ENCODE assay signal across 32 cellular contexts in the genomic region with DNA sequence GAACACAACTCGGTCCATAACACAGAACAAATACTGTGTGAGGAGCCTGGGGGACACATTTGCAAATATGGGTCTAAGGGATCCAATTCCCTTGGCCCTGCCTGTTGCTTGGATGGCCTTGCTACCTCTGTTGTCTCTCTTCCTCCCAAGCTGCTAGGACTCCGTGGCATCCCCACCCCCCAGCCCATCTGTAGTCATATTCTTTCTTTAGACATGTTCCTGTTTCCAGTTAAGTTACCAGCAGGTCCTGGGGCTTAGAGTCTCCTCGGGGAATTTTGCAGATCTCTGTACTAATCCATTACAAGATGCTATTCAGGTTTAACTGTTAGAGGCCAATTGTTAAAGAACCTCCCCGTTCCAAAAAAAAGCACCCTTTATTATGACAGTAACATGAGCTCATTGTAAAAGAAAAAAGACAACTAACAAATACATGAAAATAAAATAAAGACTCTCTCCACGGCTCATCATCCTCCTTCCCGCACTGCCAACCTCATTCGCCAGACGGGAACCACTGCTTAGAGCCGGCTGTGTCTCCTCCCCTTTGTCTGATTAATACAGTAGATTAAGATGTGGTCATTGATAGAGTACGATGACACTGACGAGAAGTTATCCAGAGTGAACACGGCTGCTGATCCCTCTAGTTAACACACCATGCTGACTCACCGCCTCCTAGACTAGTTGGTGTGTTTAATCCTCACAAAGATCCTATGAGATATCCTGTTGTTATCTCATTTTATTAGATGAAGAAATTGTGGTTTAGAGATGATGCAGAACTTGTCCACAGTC. TPM values are rescaled to one million over a fixed set of nuclear protein-coding genes. Genes with fewer than 3 reads are reported as not detected.
DNase-seq lines count a peak whose midpoint lies in the region; ATAC-seq and TF ChIP-seq lines count a peak whose summit lies in the region.
"Had no signal": no experiment of that assay in that cellular context is flagged by ENCODE, and none has a peak within 500 bp of the region (broad histone marks: within the 10 kb centered on the region; RNA-seq: fewer than 3 reads in every experiment).

No MANE protein-coding gene starts in this region.

- H3K9me3 Mint-ChIP-seq in CD8-positive, alpha-beta memory T cell = peaks cover 0 to 2% (median 0%) of the 10 kb centered on the region in 5 donors
- H3K9me3 Mint-ChIP-seq: activated CD4-positive, alpha-beta T cell treated with anti-CD3 and anti-CD28 coated beads, Interleukin-2, amount 10 ng/mL, durations not matched to agents 24 days and 14 days; activated T-cell treated with anti-CD3 and anti-CD28 coated beads, Interleukin-2, amount 50 U/mL, for 24 hours; natural killer cell; T-helper 1 cell treated with Interleukin-12 subunit alpha and Interleukin-12 subunit beta and Interleukin-4 antibody, amounts not matched to agents 30 μg/mL and 1 μg/mL, for 36 hours had no signal

- H3K36me3 Mint-ChIP-seq in CD8-positive, alpha-beta memory T cell = no peaks in the 10 kb centered on the region
- H3K36me3 Mint-ChIP-seq: natural killer cell had no signal

- intact Hi-C loops in A673 (cut with micrococcal nuclease; ENCODE audit: unreplicated experiment) (loop anchor here (5.0 kb wide), 1 partner anchor 103 kb away; no protein-coding TSS in a partner anchor), uterus (cut with DNase I; ENCODE audit: low total_unique reads) (no loop called here)

- BruUV-seq in A673 (replicated peaks; lab: Mats Ljungman, UMichigan) = TSS peak; percentile 67

- no peaks in the 10 kb centered on the region for H3K4me1 Mint-ChIP-seq in CD8-positive, alpha-beta memory T cell
- H3K4me1 Mint-ChIP-seq: activated CD4-positive, alpha-beta T cell treated with anti-CD3 and anti-CD28 coated beads, Interleukin-2, amount 10 ng/mL, durations not matched to agents 24 days and 14 days; natural killer cell had no signal

- no peak overlapping the region for H3K27ac Mint-ChIP-seq in CD8-positive, alpha-beta memory T cell
- H3K27ac Mint-ChIP-seq: activated CD4-positive, alpha-beta T cell treated with anti-CD3 and anti-CD28 coated beads, Interleukin-2, amount 10 ng/mL, durations not matched to agents 24 days and 14 days; activated T-cell treated with anti-CD3 and anti-CD28 coated beads, Interleukin-2, amount 50 U/mL, for 24 hours; natural killer cell; T-helper 1 cell treated with Interleukin-12 subunit alpha and Interleukin-12 subunit beta and Interleukin-4 antibody, amounts not matched to agents 30 μg/mL and 1 μg/mL, for 36 hours had no signal

- H3K9me3 ChIP-seq in A673 (ENCODE audit: low read depth, low read length, poor library complexity, severe bottlenecking) = no peaks in the 10 kb centered on the region
- no peaks in the 10 kb centered on the region for H3K9me3 ChIP-seq in RWPE2 (ENCODE audit: severe bottlenecking)
- H3K9me3 ChIP-seq in CD8-positive, alpha-beta memory T cell (ENCODE audit: low read length) = no peaks in the 10 kb centered on the region
- H3K9me3 ChIP-seq in uterus = no peaks in the 10 kb centered on the region
- H3K9me3 ChIP-seq: A549, gastrocnemius medialis, SJSA1, testis, vagina had no signal

- H3K27me3 Mint-ChIP-seq in CD8-positive, alpha-beta memory T cell = peaks cover 10 to 17% of the 10 kb centered on the region in 2 donors

- TF ChIP-seq CTCF in A673 (conservative IDR thresholded peaks at IDR 0.05; ENCODE audit: low read depth, low read length) (no peak), RWPE2 (IDR thresholded peaks at IDR 0.05; ENCODE audit: poor library complexity, severe bottlenecking) (no peak), uterus (IDR thresholded peaks at IDR 0.05) (no peak)

- ATAC-seq in RWPE2 (ENCODE audit: low read depth) = peak; percentile 51; the same call in 1 of the 3 replicates
- ATAC-seq in esophagus mucosa = peak; percentile 39
- ATAC-seq in GM21619 (IDR thresholded peaks at IDR 0.05; ENCODE audit: unreplicated experiment) = no peak
- ATAC-seq: A549; gastrocnemius medialis; HCT116; natural killer cell; Panc1; stimulated activated naive CD8-positive, alpha-beta T cell treated with anti-CD3 and anti-CD28 coated beads, Interleukin-15, Interleukin-2, amounts not matched to agents 100 U/mL and 50 U/mL, for 24 hours had no signal

- H3K36me3 ChIP-seq in A673 (ENCODE audit: insufficient read depth, low read length, poor library complexity, severe bottlenecking) (no peaks in the 10 kb centered on the region), RWPE2 (ENCODE audit: low read depth) (no peaks in the 10 kb centered on the region), uterus (no peaks in the 10 kb centered on the region)
- H3K36me3 ChIP-seq in CD8-positive, alpha-beta memory T cell (ENCODE audit: insufficient read depth, low read length) = no peaks in the 10 kb centered on the region
- H3K36me3 ChIP-seq: esophagus muscularis mucosa, gastrocnemius medialis, SJSA1, vagina had no signal

- H3K4me1 ChIP-seq in A673 (ENCODE audit: insufficient read depth, low read length, poor library complexity, severe bottlenecking) (peaks cover 48% of the 10 kb centered on the region), RWPE2 (ENCODE audit: insufficient read depth, poor library complexity, severe bottlenecking) (no peaks in the 10 kb centered on the region), uterus (no peaks in the 10 kb centered on the region)
- no peaks in the 10 kb centered on the region for H3K4me1 ChIP-seq in CD8-positive, alpha-beta memory T cell (ENCODE audit: insufficient read depth, low read length)
- H3K4me1 ChIP-seq: A549, esophagus muscularis mucosa, gastrocnemius medialis, SJSA1, testis, vagina had no signal

- CTCF ChIA-PET in A673 (lab: Charles Lee) = no interaction called here
- CTCF ChIA-PET in CD8-positive, alpha-beta memory T cell (lab: Charles Lee) = no interaction called here

- DNase-seq in A673 (ENCODE audit: low spot score) = peak; percentile 85
- DNase-seq in M059J (ENCODE audit: low read depth) = peak; percentile 67
- no peak for DNase-seq in RWPE2 (ENCODE audit: low spot score)
- no peak for DNase-seq in CD8-positive, alpha-beta memory T cell
- no peak for DNase-seq in uterus
- DNase-seq in retina = no peak
- DNase-seq: activated CD4-positive, alpha-beta T cell treated with anti-CD3 and anti-CD28 coated beads, Interleukin-2, amount 10 ng/mL, durations not matched to agents 24 days and 14 days; activated gamma-delta T cell treated with Interleukin-2 at 50 U/mL for 16 hours; activated T-cell treated with anti-CD3 and anti-CD28 coated beads, Interleukin-2, amount 50 U/mL, for 24 hours; caudate nucleus; gastrocnemius medialis; natural killer cell; NCI-H146; stimulated activated naive CD8-positive, alpha-beta T cell treated with anti-CD3 and anti-CD28 coated beads, Interleukin-15, Interleukin-2, amounts not matched to agents 100 U/mL and 50 U/mL, for 24 hours; testis had no signal

- H3K27me3 ChIP-seq in A673 (replicated peaks; ENCODE audit: insufficient read depth, low read depth, low read length, poor library complexity) = no peaks in the 10 kb centered on the region
- no peaks in the 10 kb centered on the region for H3K27me3 ChIP-seq in RWPE2 (ENCODE audit: insufficient read depth, poor library complexity, severe bottlenecking)
- H3K27me3 ChIP-seq in CD8-positive, alpha-beta memory T cell (ENCODE audit: insufficient read depth, low read length, poor library complexity, severe bottlenecking) = no peaks in the 10 kb centered on the region
- no peaks in the 10 kb centered on the region for H3K27me3 ChIP-seq in uterus
- H3K27me3 ChIP-seq: gastrocnemius medialis, testis, vagina had no signal

- POLR2A ChIA-PET in A673 (lab: Charles Lee; ENCODE audit: low non-redundant PET) = no interaction called here
- POLR2A ChIA-PET in CD8-positive, alpha-beta memory T cell (lab: Charles Lee) = no interaction called here

- no peak overlapping the region for H3K4me3 Mint-ChIP-seq in CD8-positive, alpha-beta memory T cell
- H3K4me3 Mint-ChIP-seq: activated CD4-positive, alpha-beta T cell treated with anti-CD3 and anti-CD28 coated beads, Interleukin-2, amount 10 ng/mL, durations not matched to agents 24 days and 14 days; activated T-cell treated with anti-CD3 and anti-CD28 coated beads, Interleukin-2, amount 50 U/mL, for 24 hours; natural killer cell; T-helper 1 cell treated with Interleukin-12 subunit alpha and Interleukin-12 subunit beta and Interleukin-4 antibody, amounts not matched to agents 30 μg/mL and 1 μg/mL, for 36 hours had no signal

- H3K4me3 ChIP-seq in A673 (ENCODE audit: low read depth, low read length, poor library complexity, severe bottlenecking) = peak overlapping the region; percentile 16
- H3K4me3 ChIP-seq in RWPE2 (ENCODE audit: severe bottlenecking) = no peak overlapping the region
- no peak overlapping the region for H3K4me3 ChIP-seq in CD8-positive, alpha-beta memory T cell (ENCODE audit: low read length)
- no peak overlapping the region for H3K4me3 ChIP-seq in uterus
- H3K4me3 ChIP-seq: A549, esophagus muscularis mucosa, gastrocnemius medialis, SJSA1, testis, vagina had no signal

- H3K27ac ChIP-seq in A673 (ENCODE audit: low read depth, low read length, poor library complexity, severe bottlenecking) = peak overlapping the region; percentile 77
- H3K27ac ChIP-seq in RWPE2 (ENCODE audit: poor library complexity, severe bottlenecking) = no peak overlapping the region
- no peak overlapping the region for H3K27ac ChIP-seq in CD8-positive, alpha-beta memory T cell (ENCODE audit: low read depth, low read length)
- no peak overlapping the region for H3K27ac ChIP-seq in uterus
- H3K27ac ChIP-seq: A549, esophagus muscularis mucosa, gastrocnemius medialis, SJSA1, testis, vagina had no signal

- TF ChIP-seq POLR2A in uterus (IDR thresholded peaks at IDR 0.05) = no peak

RNA-seq across cellular contexts. Expression of a gene that starts 22.2 kb away (rescaled TPM):
- total RNA-seq in A673 (2021) = 33.5 and 34.0 TPM in 2 replicates
- total RNA-seq in M059J (2014; rRNA removed; shearing (Covaris generic)) = not detected in 2 replicates
- 2.1 TPM for total RNA-seq in esophagus mucosa
- total RNA-seq in CD8-positive, alpha-beta memory T cell = not detected
- polyA plus RNA-seq in CD8-positive, alpha-beta memory T cell = not detected
- total RNA-seq in uterus = under 1 TPM in 1 of 4 donors, not detected in 3; 0.14 TPM
- total RNA-seq: activated CD4-positive, alpha-beta T cell treated with anti-CD3 and anti-CD28 coated beads, Interleukin-2, amount 10 ng/mL, durations not matched to agents 24 days and 14 days; activated CD8-positive, alpha-beta memory T cell treated with anti-CD3 and anti-CD28 coated beads for 36 hours; esophagus muscularis mucosa; gastrocnemius medialis; liver; MCF 10A; natural killer cell; NCI-H460; omental fat pad; pulmonary artery endothelial cell; SJSA1; skeletal muscle tissue had no signal
- polyA plus RNA-seq: A549, keratinocyte, liver had no signal

Comparison
In these comparisons a context has a peak if more than half of its experiments do, and no peak if none do; other contexts are left out.
1. DNase-seq: peak in A673 (single experiment) and M059J (single experiment); none in RWPE2 (single experiment), CD8-positive, alpha-beta memory T cell (0 of 5), uterus (0 of 2) and retina (single experiment).
2. RNA of a gene that starts 22.2 kb away (total RNA-seq): 33.5 to 34.0 TPM in A673; 2.1 TPM in esophagus mucosa (single experiment), not detected in M059J, not detected in CD8-positive, alpha-beta memory T cell and 0.14 TPM in uterus; every median in the first group is over 10 times any median in the second.